22 cellular contexts compared by ENCODE assay signal in the genomic region with DNA sequence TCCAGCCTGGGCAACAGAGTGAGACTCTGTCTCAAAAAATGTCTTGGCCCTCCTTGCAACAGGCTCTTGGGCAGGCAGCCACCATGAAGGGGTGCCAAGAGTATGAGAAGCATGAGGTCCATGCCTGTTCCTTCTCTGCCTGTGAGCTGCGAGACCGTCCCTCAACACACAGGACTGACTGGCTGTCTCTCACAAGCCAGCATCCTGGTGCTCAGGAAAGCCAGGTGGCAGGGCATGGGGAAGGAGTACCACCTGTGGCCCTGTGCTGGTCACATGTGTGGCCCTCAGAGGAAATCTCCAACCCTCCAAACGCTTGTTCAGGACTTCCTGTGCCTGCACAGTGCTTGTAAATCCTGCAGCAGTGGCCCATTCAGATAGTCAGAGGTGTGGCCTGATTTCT.
"Had no signal": no experiment of that assay in that cellular context is flagged by ENCODE, and none has a peak within 500 bp of the region (broad histone marks: within the 10 kb centered on the region; RNA-seq: fewer than 3 reads in every experiment).

No MANE protein-coding gene starts in this region.

- H3K27ac Mint-ChIP-seq: activated naive CD8-positive, alpha-beta T cell; naive thymus-derived CD4-positive, alpha-beta T cell; T-helper 17 cell had no signal

- FAIRE-seq: frontal cortex had no signal

- H3K36me3 ChIP-seq: neutrophil, transverse colon had no signal

- H3K9me3 Mint-ChIP-seq: central memory CD8-positive, alpha-beta T cell; naive thymus-derived CD4-positive, alpha-beta T cell had no signal

- H3K9me3 ChIP-seq: body of pancreas, heart left ventricle, mucosa of descending colon, neutrophil, transverse colon had no signal

- H3K4me1 ChIP-seq: body of pancreas, parathyroid adenoma had no signal

- H3K27me3 Mint-ChIP-seq: activated naive CD8-positive, alpha-beta T cell; central memory CD8-positive, alpha-beta T cell; naive thymus-derived CD4-positive, alpha-beta T cell; T-helper 17 cell had no signal

- H3K4me3 Mint-ChIP-seq: activated naive CD8-positive, alpha-beta T cell; central memory CD8-positive, alpha-beta T cell; naive thymus-derived CD4-positive, alpha-beta T cell; T-helper 17 cell had no signal

- H3K4me3 ChIP-seq: body of pancreas, heart left ventricle, mucosa of descending colon, skin epidermis, transverse colon had no signal

- H2AFZ ChIP-seq: parathyroid adenoma had no signal

- DNase-seq: activated CD4-positive, alpha-beta T cell treated with anti-CD3 and anti-CD28 coated beads for 48 hours; activated gamma-delta T cell treated with Interleukin-2 at 50 U/mL for 16 hours; amygdala; body of pancreas; cortex of kidney; effector memory CD4-positive, alpha-beta T cell; heart left ventricle; left cardiac atrium; mucosa of descending colon; naive thymus-derived CD4-positive, alpha-beta T cell; retina; stimulated activated CD4-positive, alpha-beta T cell treated with anti-CD3 and anti-CD28 coated beads, Interleukin-4, amount 100 ng/mL, for 24 hours; stimulated activated naive CD8-positive, alpha-beta T cell treated with anti-CD3 and anti-CD28 coated beads, Interleukin-15, Interleukin-2, amounts not matched to agents 100 U/mL and 50 U/mL, for 24 hours; T-helper 17 cell; transverse colon; WERI-Rb-1 had no signal

- H3K9ac ChIP-seq: parathyroid adenoma had no signal

- H3K27me3 ChIP-seq: body of pancreas, heart left ventricle, neutrophil, transverse colon had no signal

- ATAC-seq: body of pancreas; mucosa of descending colon; naive thymus-derived CD4-positive, alpha-beta T cell; stimulated activated naive CD8-positive, alpha-beta T cell treated with anti-CD3 and anti-CD28 coated beads, Interleukin-15, Interleukin-2, amounts not matched to agents 100 U/mL and 50 U/mL, for 24 hours; T-helper 17 cell had no signal

- H3K27ac ChIP-seq: body of pancreas, heart left ventricle, neutrophil, parathyroid adenoma, skin epidermis, transverse colon, WERI-Rb-1 had no signal
